Comparison of ENCODE assay signal across 7 cellular contexts in genomic region chr11:9916480-9916879, GRCh38.
"Had no signal": no experiment of that assay in that cellular context is flagged by ENCODE, and none has a peak within 500 bp of the region (broad histone marks: within the 10 kb centered on the region; RNA-seq: fewer than 3 reads in every experiment).

No MANE protein-coding gene starts in this region.

- DNase-seq: H9, HCEC 1CT, KBM-7 had no signal

- H3K4me3 ChIP-seq: GM23338 had no signal

- FAIRE-seq: H1, H54, HTR-8/SVneo had no signal

- H2AFZ ChIP-seq: GM23338 had no signal

- H3K4me3 Mint-ChIP-seq: GM23338, H9 had no signal

- H3K9me3 Mint-ChIP-seq: GM23338, H9 had no signal

- H3K27ac Mint-ChIP-seq: GM23338, H9 had no signal

- H3K4me2 ChIP-seq: GM23338 had no signal

- ATAC-seq: GM23338 had no signal
